ENCODE assay signal across 8 cellular contexts in genomic region chr17:79728169-79728907, GRCh38. TPM values are rescaled to one million over a fixed set of nuclear protein-coding genes. Genes with fewer than 3 reads are reported as not detected.
DNase-seq lines count a peak whose midpoint lies in the region; ATAC-seq and TF ChIP-seq lines count a peak whose summit lies in the region.

No MANE protein-coding gene starts in this region.

- H3K27ac ChIP-seq in DOHH2 (ENCODE audit: low read depth, low read length) = no peak overlapping the region
- H3K27ac ChIP-seq in HUES64 (ENCODE audit: low read depth, low read length) = no peak overlapping the region
- H3K27ac ChIP-seq in OCI-LY7 (ENCODE audit: low read depth, low read length, poor library complexity, severe bottlenecking) = no peak overlapping the region
- H3K27ac ChIP-seq in esophagus muscularis mucosa (replicated peaks in 1 of 4) = peak overlapping the region in 1 of 4 donors; percentile 49

- peak overlapping the region; percentile 27; the same call in 1 of the 2 replicates for H3K4me2 ChIP-seq in DOHH2 (ENCODE audit: low read length)
- H3K4me2 ChIP-seq in OCI-LY7 (ENCODE audit: low read length) = peak overlapping the region; percentile 39; the same call in 1 of the 2 replicates

- H3K4me3 Mint-ChIP-seq in activated T-cell treated with anti-CD3 and anti-CD28 coated beads, Interleukin-2, amount 50 U/mL, for 24 hours = peak overlapping the region; percentile 57
- peak overlapping the region; percentile 65 to 90 (median 86) for H3K4me3 Mint-ChIP-seq in naive B cell

- H3K9me2 ChIP-seq in DOHH2 (replicated peaks; ENCODE audit: control insufficient read depth, low read length) (no peaks in the 10 kb centered on the region), OCI-LY7 (ENCODE audit: insufficient read depth, low read length) (no peaks in the 10 kb centered on the region)

- no peak for TF ChIP-seq POLR2A in esophagus muscularis mucosa (IDR thresholded peaks at IDR 0.05; ENCODE audit: low read depth)

- no peaks in the 10 kb centered on the region for H4K20me1 ChIP-seq in DOHH2 (ENCODE audit: control insufficient read depth, insufficient read depth, low read depth, low read length)
- H4K20me1 ChIP-seq in OCI-LY7 (ENCODE audit: insufficient read depth, low read length) = no peaks in the 10 kb centered on the region

- ATAC-seq in naive B cell (ENCODE audit: low read depth in 2 of 2) (peak; percentile 81 to 89), HG02970 (IDR thresholded peaks at IDR 0.05; ENCODE audit: low FRiP score, unreplicated experiment) (no peak)

- no peak for TF ChIP-seq CTCF in DOHH2 (IDR thresholded peaks at IDR 0.05; ENCODE audit: low read depth, low read length, poor library complexity, severe bottlenecking)
- TF ChIP-seq CTCF in OCI-LY7 (conservative IDR thresholded peaks at IDR 0.05; ENCODE audit: low read length) = no peak
- TF ChIP-seq CTCF in esophagus muscularis mucosa (IDR thresholded peaks at IDR 0.05) = no peak

- TF ChIP-seq EP300 in esophagus muscularis mucosa (IDR thresholded peaks at IDR 0.05) = no peak

- intact Hi-C loops in OCI-LY7 (cut with micrococcal nuclease; ENCODE audit: unreplicated experiment) = no loop called here
- intact Hi-C loops in esophagus muscularis mucosa (cut with DNase I) = no loop called here

- no peaks in the 10 kb centered on the region for H3K36me3 Mint-ChIP-seq in activated T-cell treated with anti-CD3 and anti-CD28 coated beads, Interleukin-2, amount 50 U/mL, for 24 hours (ENCODE audit: low read depth)
- no peaks in the 10 kb centered on the region for H3K36me3 Mint-ChIP-seq in naive B cell

- H3K4me3 ChIP-seq in DOHH2 (ENCODE audit: low read length) = no peak overlapping the region
- H3K4me3 ChIP-seq in HUES64 (ENCODE audit: low read length) = 0 out of 2 replicates have a peak overlapping the region, but pooled peaks have one; percentile 5
- no peak overlapping the region for H3K4me3 ChIP-seq in OCI-LY7 (ENCODE audit: low read depth, low read length, poor library complexity, severe bottlenecking)
- peak overlapping the region; percentile 53 to 58 (median 54) for H3K4me3 ChIP-seq in esophagus muscularis mucosa

- no peak overlapping the region for H3K9ac ChIP-seq in HUES64 (ENCODE audit: low read depth, low read length)

- peaks cover 14% of the 10 kb centered on the region for H3K4me1 ChIP-seq in DOHH2 (ENCODE audit: control insufficient read depth, low read length)
- no peaks in the 10 kb centered on the region for H3K4me1 ChIP-seq in HUES64 (ENCODE audit: insufficient read depth, low read length)
- H3K4me1 ChIP-seq in OCI-LY7 (ENCODE audit: insufficient read depth, low read length, poor library complexity, severe bottlenecking) = peaks cover 20% of the 10 kb centered on the region
- peaks cover 3 to 14% (median 11%) of the 10 kb centered on the region in 4 donors for H3K4me1 ChIP-seq in esophagus muscularis mucosa

- H3K4me1 Mint-ChIP-seq in activated T-cell treated with anti-CD3 and anti-CD28 coated beads, Interleukin-2, amount 50 U/mL, for 24 hours (ENCODE audit: low read depth) = peaks cover 12% of the 10 kb centered on the region
- H3K4me1 Mint-ChIP-seq in naive B cell = peaks cover 18 to 55% (median 29%) of the 10 kb centered on the region in 3 donors

- CTCF ChIA-PET in OCI-LY7 (lab: Charles Lee; ENCODE audit: unreplicated experiment) = no interaction called here

- no peaks in the 10 kb centered on the region for H3F3A ChIP-seq in DOHH2 (ENCODE audit: control insufficient read depth, insufficient read depth)

- no peaks in the 10 kb centered on the region for H3K36me3 ChIP-seq in DOHH2 (ENCODE audit: control insufficient read depth, low read length)
- no peaks in the 10 kb centered on the region for H3K36me3 ChIP-seq in HUES64 (ENCODE audit: insufficient read depth, low read length)
- no peaks in the 10 kb centered on the region for H3K36me3 ChIP-seq in OCI-LY7 (ENCODE audit: insufficient read depth, low read length)
- H3K36me3 ChIP-seq in esophagus muscularis mucosa = no peaks in the 10 kb centered on the region

- DNase-seq in OCI-LY7 (ENCODE audit: low spot score) (peak; percentile 94), esophagus muscularis mucosa (ENCODE audit: extremely low spot score) (peak; percentile 98), naive B cell (peak; percentile 79)
- peak; percentile 84 for DNase-seq in activated T-cell treated with anti-CD3 and anti-CD28 coated beads, Interleukin-2, amount 50 U/mL, for 24 hours
- DNase-seq in stimulated activated CD8-positive, alpha-beta memory T cell treated with anti-CD3 and anti-CD28 coated beads, Interleukin-7, amount 100 ng/mL, for 24 hours (ENCODE audit: low read depth) = peak; percentile 64

- WGBS in HUES64 = 60% methylated on average over 22 of the region's 22 CpGs
- 32% methylated on average over 11 of the region's 22 CpGs for WGBS in esophagus muscularis mucosa

- no peaks in the 10 kb centered on the region for H3K79me2 ChIP-seq in DOHH2 (ENCODE audit: control insufficient read depth, low read length)
- H3K79me2 ChIP-seq in OCI-LY7 (ENCODE audit: insufficient read depth, low read depth, low read length) = no peaks in the 10 kb centered on the region

- no TSS peak for BruUV-seq in OCI-LY7 (replicated peaks; lab: Mats Ljungman, UMichigan)

- H3K9me3 Mint-ChIP-seq in activated T-cell treated with anti-CD3 and anti-CD28 coated beads, Interleukin-2, amount 50 U/mL, for 24 hours = no peaks in the 10 kb centered on the region
- H3K9me3 Mint-ChIP-seq in naive B cell = no peaks in the 10 kb centered on the region

- peak overlapping the region; percentile 76 for H3K27ac Mint-ChIP-seq in activated T-cell treated with anti-CD3 and anti-CD28 coated beads, Interleukin-2, amount 50 U/mL, for 24 hours
- peak overlapping the region in 4 of 6 donors; percentile 71 to 89 (median 80) for H3K27ac Mint-ChIP-seq in naive B cell

- H3K9me3 ChIP-seq in DOHH2 (ENCODE audit: control insufficient read depth, insufficient read depth, low read length) (no peaks in the 10 kb centered on the region), HUES64 (ENCODE audit: insufficient read depth, low read depth, low read length) (no peaks in the 10 kb centered on the region), OCI-LY7 (ENCODE audit: low read length) (no peaks in the 10 kb centered on the region), esophagus muscularis mucosa (no peaks in the 10 kb centered on the region)

- no peaks in the 10 kb centered on the region for H3K27me3 Mint-ChIP-seq in activated T-cell treated with anti-CD3 and anti-CD28 coated beads, Interleukin-2, amount 50 U/mL, for 24 hours
- no peaks in the 10 kb centered on the region for H3K27me3 Mint-ChIP-seq in naive B cell

- POLR2A ChIA-PET in OCI-LY7 (lab: Charles Lee) = interaction anchor here (1.1 kb wide), 1 partner anchor 24 kb away, joined by 3 read pairs; no protein-coding TSS in a partner anchor

- H3K27me3 ChIP-seq in DOHH2 (ENCODE audit: control insufficient read depth, low read length) (no peaks in the 10 kb centered on the region), HUES64 (ENCODE audit: insufficient read depth, low read length) (no peaks in the 10 kb centered on the region), esophagus muscularis mucosa (no peaks in the 10 kb centered on the region)

- peak overlapping the region; percentile 77 for H2AFZ ChIP-seq in OCI-LY7 (ENCODE audit: low read length)

RNA-seq across cellular contexts. Expression of gene ENPP7, which starts 2.4 kb away (rescaled TPM):
- not detected for polyA plus RNA-seq in HUES64 (2013, experiment 1 of 2)
- not detected for polyA plus RNA-seq in HUES64 (2013, experiment 2 of 2)
- total RNA-seq in OCI-LY7 (2014; rRNA removed; shearing (Covaris generic)) = 0.28 and 0.93 TPM in 2 replicates
- 0.42 and 0.53 TPM in 2 replicates for total RNA-seq in OCI-LY7 (2022)
- not detected for total RNA-seq in esophagus muscularis mucosa
- under 1 TPM in 3 of 6 donors, not detected in 3; 0.13 to 0.32 (median 0.19) TPM for polyA plus RNA-seq in naive B cell (ENCODE audit: low read depth in 6 of 6)

RNA-seq across cellular contexts. Expression of gene CBX2, which starts 49.6 kb away (rescaled TPM):
- 52.5 TPM for polyA plus RNA-seq in HUES64 (2013, experiment 1 of 2)
- polyA plus RNA-seq in HUES64 (2013, experiment 2 of 2) = 62.4 TPM
- 29.9 and 31.5 TPM in 2 replicates for total RNA-seq in OCI-LY7 (2014; rRNA removed; shearing (Covaris generic))
- 27.9 and 31.2 TPM in 2 replicates for total RNA-seq in OCI-LY7 (2022)
- total RNA-seq in esophagus muscularis mucosa = 1 to 10 TPM in 3 of 4 donors, under 1 TPM in 1; 0.66 to 2.8 (median 1.5) TPM
- under 1 TPM in 1 of 6 donors, not detected in 5; 0.09 TPM for polyA plus RNA-seq in naive B cell (ENCODE audit: low read depth in 6 of 6)

Comparison
In these comparisons a context has a peak if more than half of its experiments do, and no peak if none do; other contexts are left out.
1. H3K4me3 ChIP-seq: peak in HUES64 (single experiment) and esophagus muscularis mucosa (4 of 4); none in DOHH2 (single experiment) and OCI-LY7 (single experiment).
2. RNA of gene CBX2, which starts 49.6 kb away (total RNA-seq): 27.9 to 31.5 TPM in OCI-LY7; 0.66 to 2.8 TPM in esophagus muscularis mucosa; every median in the first group is over 4 times any median in the second.
3. Peak in every context shown above with its lines, with median percentiles within 50 percentile points of each other: DNase-seq.